Comparison of ENCODE assay signal across 12 cellular contexts in genomic region chr17:81651692-81652091, GRCh38. TPM values are rescaled to one million over a fixed set of nuclear protein-coding genes. Genes with fewer than 3 reads are reported as not detected.
DNase-seq lines count a peak whose midpoint lies in the region; ATAC-seq, FAIRE-seq and TF ChIP-seq lines count a peak whose summit lies in the region.
"Had no signal": no experiment of that assay in that cellular context is flagged by ENCODE, and none has a peak within 500 bp of the region (broad histone marks: within the 10 kb centered on the region; RNA-seq: fewer than 3 reads in every experiment).

No MANE protein-coding gene starts in this region.

- no peak overlapping the region for H2AFZ ChIP-seq in fibroblast of lung (ENCODE audit: low read length)

- H3K27ac Mint-ChIP-seq in activated naive CD8-positive, alpha-beta T cell, result no peak overlapping the region
- no peak overlapping the region for H3K27ac Mint-ChIP-seq in activated naive CD8-positive, alpha-beta T cell treated with anti-CD3 and anti-CD28 coated beads, Interleukin-2, amount 50 U/mL, for 24 hours
- H3K27ac Mint-ChIP-seq in activated T-helper 17 cell treated with anti-CD3 and anti-CD28 coated beads, Interleukin-2, amount 50 U/mL, for 72 hours, result no peak overlapping the region
- H3K27ac Mint-ChIP-seq in T-helper 17 cell, result no peak overlapping the region

- no peak overlapping the region for H3K4me2 ChIP-seq in fibroblast of lung (ENCODE audit: extremely low read depth, insufficient read depth, low read length)

- no peak overlapping the region for H3K27ac ChIP-seq in RWPE2 (ENCODE audit: poor library complexity, severe bottlenecking)
- no peak overlapping the region for H3K27ac ChIP-seq in fibroblast of lung (ENCODE audit: insufficient read depth, low read length)
- H3K27ac ChIP-seq: epithelial cell of prostate had no signal

- no peak for ATAC-seq in activated naive CD8-positive, alpha-beta T cell treated with anti-CD3 and anti-CD28 coated beads, Interleukin-2, amount 50 U/mL, for 24 hours
- ATAC-seq in RWPE2 (ENCODE audit: low read depth) (peak; percentile 87), T-helper 17 cell (no peak)
- no peak for ATAC-seq in activated T-helper 17 cell treated with anti-CD3 and anti-CD28 coated beads, Interleukin-2, amount 50 U/mL, for 72 hours (replicated peaks)

- H3K4me1 ChIP-seq in RWPE2 (ENCODE audit: insufficient read depth, poor library complexity, severe bottlenecking) (no peaks in the 10 kb centered on the region), fibroblast of lung (ENCODE audit: control insufficient read depth, extremely low read depth, insufficient read depth, low read length) (peaks cover 5% of the 10 kb centered on the region)

- no peaks in the 10 kb centered on the region for H3K9me3 Mint-ChIP-seq in activated naive CD8-positive, alpha-beta T cell (ENCODE audit: low read depth)
- H3K9me3 Mint-ChIP-seq in activated naive CD8-positive, alpha-beta T cell treated with anti-CD3 and anti-CD28 coated beads, Interleukin-2, amount 50 U/mL, for 24 hours, result no peaks in the 10 kb centered on the region
- H3K9me3 Mint-ChIP-seq in activated T-helper 17 cell treated with anti-CD3 and anti-CD28 coated beads, Interleukin-2, amount 50 U/mL, for 72 hours, result no peaks in the 10 kb centered on the region

- peaks cover 7% of the 10 kb centered on the region for H3K4me1 Mint-ChIP-seq in activated naive CD8-positive, alpha-beta T cell (ENCODE audit: low read depth)
- H3K4me1 Mint-ChIP-seq in activated naive CD8-positive, alpha-beta T cell treated with anti-CD3 and anti-CD28 coated beads, Interleukin-2, amount 50 U/mL, for 24 hours, result peaks cover 12% of the 10 kb centered on the region
- peaks cover 5% of the 10 kb centered on the region for H3K4me1 Mint-ChIP-seq in activated T-helper 17 cell treated with anti-CD3 and anti-CD28 coated beads, Interleukin-2, amount 50 U/mL, for 72 hours
- H3K4me1 Mint-ChIP-seq in T-helper 17 cell, result peaks cover 7% of the 10 kb centered on the region

- H3K9me3 ChIP-seq in RWPE2 (ENCODE audit: severe bottlenecking) (peaks cover 6% of the 10 kb centered on the region), fibroblast of lung (ENCODE audit: control insufficient read depth, insufficient read depth, low read depth, low read length) (no peaks in the 10 kb centered on the region), T-helper 17 cell (ENCODE audit: control insufficient read depth, low read length, poor library complexity, severe bottlenecking) (no peaks in the 10 kb centered on the region)

- no peaks in the 10 kb centered on the region for H3K79me2 ChIP-seq in fibroblast of lung (ENCODE audit: control insufficient read depth, insufficient read depth, low read length)

- no peaks in the 10 kb centered on the region for H3K36me3 Mint-ChIP-seq in activated naive CD8-positive, alpha-beta T cell
- H3K36me3 Mint-ChIP-seq in activated naive CD8-positive, alpha-beta T cell treated with anti-CD3 and anti-CD28 coated beads, Interleukin-2, amount 50 U/mL, for 24 hours (ENCODE audit: low read depth), result no peaks in the 10 kb centered on the region
- no peaks in the 10 kb centered on the region for H3K36me3 Mint-ChIP-seq in activated T-helper 17 cell treated with anti-CD3 and anti-CD28 coated beads, Interleukin-2, amount 50 U/mL, for 72 hours (ENCODE audit: low read depth)
- H3K36me3 Mint-ChIP-seq in T-helper 17 cell (ENCODE audit: low read depth), result peaks cover 2% of the 10 kb centered on the region

- no peak overlapping the region for H3K9ac ChIP-seq in fibroblast of lung (ENCODE audit: insufficient read depth, low read length)

- H3K36me3 ChIP-seq in RWPE2 (ENCODE audit: low read depth) (no peaks in the 10 kb centered on the region), fibroblast of lung (ENCODE audit: control insufficient read depth, insufficient read depth, low read length) (no peaks in the 10 kb centered on the region)

- no peaks in the 10 kb centered on the region for H4K20me1 ChIP-seq in fibroblast of lung (ENCODE audit: control insufficient read depth, extremely low read depth, insufficient read depth, low read length)

- H3K4me3 ChIP-seq in RWPE2 (ENCODE audit: severe bottlenecking), result no peak overlapping the region
- H3K4me3 ChIP-seq in fibroblast of lung (replicated peaks in 1 of 4; ENCODE audit: control extremely low read depth in 1 of 4, insufficient read depth in 1 of 4, low read depth in 3 of 4, low read length in 4 of 4), result no peak overlapping the region

- FAIRE-seq in urothelium cell line (lab: Jason Lieb, UNC), result no peak

- H3K27me3 Mint-ChIP-seq in activated naive CD8-positive, alpha-beta T cell, result peaks cover 11% of the 10 kb centered on the region
- H3K27me3 Mint-ChIP-seq in activated naive CD8-positive, alpha-beta T cell treated with anti-CD3 and anti-CD28 coated beads, Interleukin-2, amount 50 U/mL, for 24 hours, result peaks cover 22% of the 10 kb centered on the region
- peaks cover 8% of the 10 kb centered on the region for H3K27me3 Mint-ChIP-seq in activated T-helper 17 cell treated with anti-CD3 and anti-CD28 coated beads, Interleukin-2, amount 50 U/mL, for 72 hours
- H3K27me3 Mint-ChIP-seq in T-helper 17 cell, result peaks cover 12% of the 10 kb centered on the region

- peak overlapping the region; percentile 6 for H3K4me3 Mint-ChIP-seq in activated naive CD8-positive, alpha-beta T cell
- no peak overlapping the region for H3K4me3 Mint-ChIP-seq in activated naive CD8-positive, alpha-beta T cell treated with anti-CD3 and anti-CD28 coated beads, Interleukin-2, amount 50 U/mL, for 24 hours
- no peak overlapping the region for H3K4me3 Mint-ChIP-seq in activated T-helper 17 cell treated with anti-CD3 and anti-CD28 coated beads, Interleukin-2, amount 50 U/mL, for 72 hours
- no peak overlapping the region for H3K4me3 Mint-ChIP-seq in T-helper 17 cell

- peaks cover 24% of the 10 kb centered on the region for H3K27me3 ChIP-seq in RWPE2 (ENCODE audit: insufficient read depth, poor library complexity, severe bottlenecking)
- H3K27me3 ChIP-seq in fibroblast of lung (ENCODE audit: control insufficient read depth, insufficient read depth, low read length), result peaks cover 21% of the 10 kb centered on the region

- no peak for DNase-seq in activated naive CD8-positive, alpha-beta T cell treated with anti-CD3 and anti-CD28 coated beads, Interleukin-2, amount 50 U/mL, for 24 hours
- DNase-seq in RWPE2 (ENCODE audit: low spot score) (peak; percentile 86), fibroblast of lung (ENCODE audit: low read depth in 2 of 2) (peak; percentile 86 to 87), urothelium cell line (ENCODE audit: low spot score) (peak; percentile 72), T-helper 17 cell (no peak), islet precursor cell (no peak)
- DNase-seq: activated CD8-positive, alpha-beta memory T cell treated with anti-CD3 and anti-CD28 coated beads for 24 hours; DMS153; NCI-H526 treated with DMSO at 0.1 percent for 48 hours had no signal

- TF ChIP-seq CTCF in RWPE2 (IDR thresholded peaks at IDR 0.05; ENCODE audit: poor library complexity, severe bottlenecking) (no peak), fibroblast of lung (conservative IDR thresholded peaks at IDR 0.05 in 1 of 2, IDR thresholded peaks at IDR 0.05 in 1 of 2; ENCODE audit: low read depth in 1 of 2, low read length in 2 of 2) (no peak)

RNA-seq across cellular contexts. Expression of gene PDE6G, which starts 4.7 kb away (rescaled TPM):
- total RNA-seq in fibroblast of lung (0.17 TPM in 1 of 2 replicates, not detected in the other), T-helper 17 cell (1 to 10 TPM in 1 of 2 donors, under 1 TPM in 1; 0.50 to 2.2 TPM)
- polyA plus RNA-seq in fibroblast of lung, result 0.64 and 0.75 TPM in 2 replicates
- 0.56 and 1.4 TPM in 2 replicates for polyA plus RNA-seq in fibroblast of lung (2012)
- polyA minus RNA-seq in fibroblast of lung (ENCODE audit: low replicate concordance), result 1.4 TPM in 1 of 2 replicates, not detected in the other
- 1 to 10 TPM in 1 of 2 donors, under 1 TPM in 1; 0.89 to 1.6 TPM for total RNA-seq in activated T-helper 17 cell treated with anti-CD3 and anti-CD28 coated beads, Interleukin-2, amount 50 U/mL, for 72 hours

RNA-seq across cellular contexts. Expression of gene TSPAN10, which starts 14.7 kb away (rescaled TPM):
- total RNA-seq in fibroblast of lung (1.0 and 3.0 TPM in 2 replicates), T-helper 17 cell (under 1 TPM in 1 of 2 donors, not detected in 1; 0.15 TPM)
- 0.94 and 1.3 TPM in 2 replicates for polyA plus RNA-seq in fibroblast of lung
- 1.7 and 2.1 TPM in 2 replicates for polyA plus RNA-seq in fibroblast of lung (2012)
- polyA minus RNA-seq in fibroblast of lung (ENCODE audit: low replicate concordance), result 0.56 and 0.63 TPM in 2 replicates
- total RNA-seq in activated T-helper 17 cell treated with anti-CD3 and anti-CD28 coated beads, Interleukin-2, amount 50 U/mL, for 72 hours, result 1 to 10 TPM in 1 of 2 donors, under 1 TPM in 1; 0.30 to 1.4 TPM

RNA-seq across cellular contexts. Expression of gene OXLD1, which starts 14.7 kb away (rescaled TPM):
- 34.2 and 45.6 TPM in 2 replicates for total RNA-seq in fibroblast of lung
- 8.8 and 11.6 TPM in 2 replicates for polyA plus RNA-seq in fibroblast of lung
- polyA plus RNA-seq in fibroblast of lung (2012), result 19.7 and 28.2 TPM in 2 replicates
- polyA minus RNA-seq in fibroblast of lung (ENCODE audit: low replicate concordance), result 1.7 and 6.2 TPM in 2 replicates
- 10 to 100 TPM; 18.4 to 40.3 TPM for total RNA-seq in activated T-helper 17 cell treated with anti-CD3 and anti-CD28 coated beads, Interleukin-2, amount 50 U/mL, for 72 hours
- total RNA-seq in T-helper 17 cell, result 10 to 100 TPM; 32.8 to 34.4 TPM

RNA-seq across cellular contexts. Expression of gene NPLOC4, which starts 14.8 kb away (rescaled TPM):
- total RNA-seq in fibroblast of lung (49.8 and 51.0 TPM in 2 replicates), T-helper 17 cell (10 to 100 TPM; 76.0 to 84.1 TPM)
- 62.5 and 82.8 TPM in 2 replicates for polyA plus RNA-seq in fibroblast of lung
- polyA plus RNA-seq in fibroblast of lung (2012), result 50.4 and 64.3 TPM in 2 replicates
- polyA minus RNA-seq in fibroblast of lung (ENCODE audit: low replicate concordance), result 243 and 414 TPM in 2 replicates
- total RNA-seq in activated T-helper 17 cell treated with anti-CD3 and anti-CD28 coated beads, Interleukin-2, amount 50 U/mL, for 72 hours, result 100 to 1,000 TPM; 101 to 103 TPM

RNA-seq across cellular contexts. Expression of gene CCDC137, which starts 14.8 kb away (rescaled TPM):
- 6.2 and 6.9 TPM in 2 replicates for total RNA-seq in fibroblast of lung
- polyA plus RNA-seq in fibroblast of lung, result 9.8 and 13.3 TPM in 2 replicates
- polyA plus RNA-seq in fibroblast of lung (2012), result 16.9 and 28.1 TPM in 2 replicates
- polyA minus RNA-seq in fibroblast of lung (ENCODE audit: low replicate concordance), result 2.6 and 9.2 TPM in 2 replicates
- total RNA-seq in activated T-helper 17 cell treated with anti-CD3 and anti-CD28 coated beads, Interleukin-2, amount 50 U/mL, for 72 hours, result 10 to 100 TPM; 29.6 to 48.6 TPM
- total RNA-seq in T-helper 17 cell, result 10 to 100 TPM; 15.0 to 18.4 TPM

Comparison
In these comparisons a context has a peak if more than half of its experiments do, and no peak if none do; other contexts are left out.
1. DNase-seq: peak in RWPE2 (single experiment), fibroblast of lung (2 of 2) and urothelium cell line (single experiment); none in activated naive CD8-positive, alpha-beta T cell treated with anti-CD3 and anti-CD28 coated beads, Interleukin-2, amount 50 U/mL, for 24 hours (single experiment), T-helper 17 cell (0 of 3) and islet precursor cell (single experiment).